In the genomic region with DNA sequence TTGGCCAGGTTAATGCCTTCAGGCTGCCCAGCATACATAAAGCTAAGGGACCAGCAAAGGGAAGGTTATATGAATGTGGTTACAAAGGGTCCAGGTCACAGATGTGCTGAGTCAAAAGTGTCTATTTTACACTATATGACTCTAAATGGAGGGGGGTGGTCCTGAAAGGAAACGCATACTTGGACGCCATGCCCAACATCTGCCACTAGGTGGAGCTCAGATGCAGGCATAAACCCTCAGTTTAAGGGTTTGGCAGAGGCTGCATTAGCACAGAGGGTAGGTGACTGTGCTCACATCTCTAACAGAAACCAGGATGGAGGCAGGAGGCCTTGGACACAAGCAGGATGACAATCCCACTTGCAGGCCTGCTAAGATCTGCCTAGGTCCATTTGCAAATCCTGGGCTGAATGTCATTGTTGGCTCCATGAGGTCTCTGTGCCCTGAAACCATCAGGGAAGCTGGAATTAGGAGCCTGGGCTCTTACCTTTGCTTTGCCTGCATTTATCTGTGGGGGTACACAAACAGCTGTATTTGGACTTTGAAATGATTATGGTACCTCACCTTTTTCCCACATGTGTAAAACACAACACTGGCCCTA, we compare ENCODE assay signal across 8 cellular contexts. TPM values are rescaled to one million over a fixed set of nuclear protein-coding genes. Genes with fewer than 3 reads are reported as not detected.
A peak's percentile ranks its signal among the peaks of the same experiment; 100 is the strongest.
DNase-seq lines count a peak whose midpoint lies in the region; ATAC-seq and TF ChIP-seq lines count a peak whose summit lies in the region.

No MANE protein-coding gene starts in this region.

- peak; percentile 98 for TF ChIP-seq CTCF in PC-3 (conservative IDR thresholded peaks at IDR 0.05; ENCODE audit: low read depth, low read length)
- peak; percentile 99 for TF ChIP-seq CTCF in fibroblast of mammary gland (conservative IDR thresholded peaks at IDR 0.05; ENCODE audit: control insufficient read depth, insufficient read depth, low read depth, low read length)
- peak; percentile 65 for TF ChIP-seq CTCF in neutrophil (IDR thresholded peaks at IDR 0.05)
- peak; percentile 71 to 95 (median 93) for TF ChIP-seq CTCF in testis (IDR thresholded peaks at IDR 0.05)

- no peaks in the 10 kb centered on the region for H3K9me2 ChIP-seq in PC-3 (replicated peaks; ENCODE audit: low read length)

- H3K9me3 Mint-ChIP-seq in activated T-cell treated with anti-CD3 and anti-CD28 coated beads, Interleukin-2, amount 50 U/mL, for 24 hours, result no peaks in the 10 kb centered on the region

- H3K4me3 Mint-ChIP-seq in activated T-cell treated with anti-CD3 and anti-CD28 coated beads, Interleukin-2, amount 50 U/mL, for 24 hours, result no peak overlapping the region

- H3K79me2 ChIP-seq in PC-3 (ENCODE audit: low read length), result no peaks in the 10 kb centered on the region

- H3K4me2 ChIP-seq in PC-3 (ENCODE audit: low read length), result no peak overlapping the region

- H3K9ac ChIP-seq in PC-3 (ENCODE audit: low read length), result no peak overlapping the region

- POLR2A ChIA-PET in PC-3 (lab: Charles Lee; ENCODE audit: unreplicated experiment), result interaction anchor here (0.6 kb wide), 2 partner anchors 169 to 1297 kb away, joined by 3 to 6 read pairs; no protein-coding TSS in a partner anchor

- peaks cover 7% of the 10 kb centered on the region for H3K27me3 Mint-ChIP-seq in activated T-cell treated with anti-CD3 and anti-CD28 coated beads, Interleukin-2, amount 50 U/mL, for 24 hours

- no peaks in the 10 kb centered on the region for H3K36me3 Mint-ChIP-seq in activated T-cell treated with anti-CD3 and anti-CD28 coated beads, Interleukin-2, amount 50 U/mL, for 24 hours (ENCODE audit: low read depth)

- H3K27ac Mint-ChIP-seq in activated T-cell treated with anti-CD3 and anti-CD28 coated beads, Interleukin-2, amount 50 U/mL, for 24 hours, result no peak overlapping the region

- CTCF ChIA-PET in PC-3 (lab: Charles Lee), result interaction anchor here (0.5 to 0.6 kb wide), 2 partner anchors 74 to 653 kb away, joined by 3 read pairs; a partner anchor contains a TSS

- intact Hi-C loops in PC-3 (cut with micrococcal nuclease) (loop anchor here (1.0 to 5.0 kb wide), 3 partner anchors 254 to 1301 kb away; no protein-coding TSS in a partner anchor), testis (cut with DNase I; ENCODE audit: low total_unique reads) (loop anchor here (10.0 kb wide), 1 partner anchor 1294 kb away; no protein-coding TSS in a partner anchor)

- H3K4me3 ChIP-seq in PC-3 (ENCODE audit: low read length) (no peak overlapping the region), fibroblast of mammary gland (ENCODE audit: control insufficient read depth, low read depth, low read length) (no peak overlapping the region), neutrophil (ENCODE audit: low read depth in 1 of 2, low read length in 1 of 2) (no peak overlapping the region), testis (no peak overlapping the region)

- H3K27me3 ChIP-seq in PC-3 (ENCODE audit: low read length) (peaks cover 37% of the 10 kb centered on the region), neutrophil (peaks cover 3% of the 10 kb centered on the region), testis (no peaks in the 10 kb centered on the region)

- H3K9me3 ChIP-seq in PC-3 (ENCODE audit: low read length) (no peaks in the 10 kb centered on the region), neutrophil (no peaks in the 10 kb centered on the region), testis (no peaks in the 10 kb centered on the region)

- no peaks in the 10 kb centered on the region for H3K4me1 ChIP-seq in PC-3 (ENCODE audit: insufficient read depth, low read length)
- H3K4me1 ChIP-seq in neutrophil (ENCODE audit: control insufficient read depth in 1 of 2, insufficient read depth in 1 of 2, low read depth in 1 of 2, low read length in 1 of 2), result no peaks in the 10 kb centered on the region
- H3K4me1 ChIP-seq in testis, result peaks cover 5% of the 10 kb centered on the region

- H4K20me1 ChIP-seq in PC-3 (ENCODE audit: low read length), result no peaks in the 10 kb centered on the region

- 0 to 3% methylated on average over 2 of the region's 2 CpGs for WGBS in testis, 2 donors

- no peaks in the 10 kb centered on the region for H3K36me3 ChIP-seq in PC-3 (ENCODE audit: low read depth, low read length)
- no peaks in the 10 kb centered on the region for H3K36me3 ChIP-seq in neutrophil
- H3K36me3 ChIP-seq in testis (ENCODE audit: low read depth, missing control alignments), result no peaks in the 10 kb centered on the region

- DNase-seq in AG08396 (ENCODE audit: low spot score), result peak; percentile 67
- DNase-seq in HUDEP-2 (lab: John Stamatoyannopoulos, UW; ENCODE audit: unreplicated experiment in 76 of 76), result peak in 51 of 76 experiments; percentile 2 to 65 (median 24)
- peak; percentile 87 for DNase-seq in PC-3
- peak; percentile 74 for DNase-seq in activated T-cell treated with anti-CD3 and anti-CD28 coated beads, Interleukin-2, amount 50 U/mL, for 24 hours
- DNase-seq in fibroblast of mammary gland (ENCODE audit: low read depth), result peak; percentile 77
- peak; percentile 80 for DNase-seq in testis

- no peak overlapping the region for H2AFZ ChIP-seq in PC-3 (ENCODE audit: low read length)

- H3F3A ChIP-seq in PC-3 (ENCODE audit: low read length, unreplicated experiment), result no peaks in the 10 kb centered on the region

- BruUV-seq in PC-3 (replicated peaks; lab: Mats Ljungman, UMichigan), result no TSS peak

- H3K4me1 Mint-ChIP-seq in activated T-cell treated with anti-CD3 and anti-CD28 coated beads, Interleukin-2, amount 50 U/mL, for 24 hours (ENCODE audit: low read depth), result no peaks in the 10 kb centered on the region

- no peak overlapping the region for H3K27ac ChIP-seq in PC-3 (ENCODE audit: low read length)
- H3K27ac ChIP-seq in neutrophil, result no peak overlapping the region
- H3K27ac ChIP-seq in testis, result no peak overlapping the region

- no peak for TF ChIP-seq POLR2A in testis (IDR thresholded peaks at IDR 0.05)

- ATAC-seq in GM18511 (IDR thresholded peaks at IDR 0.05; ENCODE audit: unreplicated experiment) (peak; percentile 70), PC-3 (peak; percentile 77)

RNA-seq across cellular contexts. Expression of a gene that starts 55.8 kb away (rescaled TPM):
- total RNA-seq in PC-3 (2014; rRNA removed) (17.0 and 21.9 TPM in 2 replicates), testis (10 to 100 TPM; 19.0 to 19.7 TPM)
- polyA plus RNA-seq in testis (ENCODE audit: insufficient read depth, low read depth, low replicate concordance), result 17.2 TPM

Comparison
In these comparisons a context has a peak if more than half of its experiments do, and no peak if none do; other contexts are left out.
1. DNase-seq: peak in every context shown above with its lines; median percentile 87 in PC-3; 80 in testis; 77 in fibroblast of mammary gland; 74 in activated T-cell treated with anti-CD3 and anti-CD28 coated beads, Interleukin-2, amount 50 U/mL, for 24 hours; 67 in AG08396; 24 in HUDEP-2.